In the genomic region with DNA sequence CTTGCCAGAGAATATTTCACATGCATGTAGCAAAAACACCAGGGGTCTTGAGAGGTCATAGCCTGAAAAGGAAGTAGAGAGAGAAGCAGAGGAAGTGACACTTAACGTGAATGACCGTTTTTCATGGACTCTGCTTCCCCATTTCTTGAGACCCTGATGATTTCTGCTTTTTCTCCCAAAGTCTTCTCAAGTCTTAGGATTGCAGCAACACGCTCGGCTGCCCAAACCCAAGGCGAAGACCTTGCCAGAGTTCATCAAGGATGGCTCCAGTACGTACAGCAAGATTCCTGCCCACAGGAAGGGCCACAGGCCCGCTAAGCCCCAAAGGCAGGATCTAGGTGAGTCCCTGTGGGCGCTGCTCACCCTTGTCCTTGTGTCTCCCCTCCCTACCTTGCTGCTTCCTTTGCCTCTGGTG, we compare ENCODE assay signal across 10 cellular contexts. TPM values are rescaled to one million over a fixed set of nuclear protein-coding genes. Genes with fewer than 3 reads are reported as not detected.
DNase-seq lines count a peak whose midpoint lies in the region; ATAC-seq and TF ChIP-seq lines count a peak whose summit lies in the region.
"Had no signal": no experiment of that assay in that cellular context is flagged by ENCODE, and none has a peak within 500 bp of the region (broad histone marks: within the 10 kb centered on the region; RNA-seq: fewer than 3 reads in every experiment).

No MANE protein-coding gene starts in this region.

- peak overlapping the region in 1 of 8 donors; percentile 61 for H3K4me3 ChIP-seq in spleen

- no peaks in the 10 kb centered on the region for H3K27me3 ChIP-seq in spleen (replicated peaks in 1 of 7)

- no peaks in the 10 kb centered on the region for H3K9me3 ChIP-seq in spleen

- peak overlapping the region; percentile 51 to 97 (median 92) for H3K27ac ChIP-seq in spleen

- peaks cover 18 to 96% (median 78%) of the 10 kb centered on the region in 6 donors for H3K4me1 ChIP-seq in spleen

- ATAC-seq in left ventricle myocardium superior (peak; percentile 62), GM21515 (IDR thresholded peaks at IDR 0.05; ENCODE audit: unreplicated experiment) (no peak), GM21717 (IDR thresholded peaks at IDR 0.05; ENCODE audit: unreplicated experiment) (no peak)

- in situ Hi-C loops in KBM-7 (cut with MboI; ENCODE audit: low pct_unique_long_range_greater_than_20kb, low sequenced_read_pairs) = no loop called here
- in situ Hi-C loops in GM13976 (cut with MboI; ENCODE audit: low sequenced_read_pairs, unreplicated experiment) = no loop called here

- intact Hi-C loops in left ventricle myocardium superior (cut with micrococcal nuclease) = no loop called here
- intact Hi-C loops in spleen (cut with DNase I; ENCODE audit: low total_unique reads) = no loop called here

- no peak for TF ChIP-seq POLR2A in spleen (IDR thresholded peaks at IDR 0.05)

- 37 to 66% (median 53%) methylated on average over 8 of the region's 8 CpGs for WGBS in spleen, 5 donors

- DNase-seq in KBM-7 (peak; percentile 91), SKM-1 treated with dmso at 0.1 percent for 144 hours (lab: John Stamatoyannopoulos, UW; ENCODE audit: unreplicated experiment) (peak; percentile 96), left ventricle myocardium superior (no peak), spleen (peak; percentile 81), GM13976 (ENCODE audit: low spot score) (no peak)
- DNase-seq in stimulated activated CD4-positive, alpha-beta T cell treated with anti-CD3 and anti-CD28 coated beads, Interleukin-1b, Interleukin-23, amount 100 ng/mL, for 48 hours = no peak
- DNase-seq: effector memory CD4-positive, alpha-beta T cell; NCI-H226 had no signal

- TF ChIP-seq CTCF in spleen (IDR thresholded peaks at IDR 0.05 in 8 of 11, conservative IDR thresholded peaks at IDR 0.05 in 3 of 11) (no peak), GM13976 (IDR thresholded peaks at IDR 0.05; ENCODE audit: borderline replicate concordance, control extremely low read depth, extremely low read depth, insufficient read depth, missing control alignments) (no peak)

- peaks cover 0 to 98% (median 45%) of the 10 kb centered on the region in 6 donors for H3K36me3 ChIP-seq in spleen

RNA-seq across cellular contexts. Expression of gene THEMIS2, which starts 12.8 kb away (rescaled TPM):
- 5.7 TPM for total RNA-seq in left ventricle myocardium superior
- total RNA-seq in spleen = 100 to 1,000 TPM; 166 to 433 (median 273) TPM
- 100 to 1,000 TPM in 1 of 3 donors, 10 to 100 TPM in 2; 82.4 to 122 (median 88.8) TPM for polyA plus RNA-seq in spleen

RNA-seq across cellular contexts. Expression of gene RPA2, which starts 29.3 kb away (rescaled TPM):
- total RNA-seq in left ventricle myocardium superior (25.5 TPM), spleen (10 to 100 TPM; 32.2 to 49.1 (median 38.1) TPM)
- polyA plus RNA-seq in spleen = 10 to 100 TPM; 47.5 to 61.8 (median 60.9) TPM

RNA-seq across cellular contexts. Expression of gene SMPDL3B, which starts 49.7 kb away (rescaled TPM):
- total RNA-seq in left ventricle myocardium superior (not detected), spleen (1 to 10 TPM in 6 of 7 donors, under 1 TPM in 1; 0.46 to 2.5 (median 1.4) TPM)
- under 1 TPM in 2 of 3 donors, not detected in 1; 0.13 to 0.21 TPM for polyA plus RNA-seq in spleen

RNA-seq across cellular contexts. Expression of gene PPP1R8, which starts 54.5 kb away (rescaled TPM):
- total RNA-seq in left ventricle myocardium superior = 25.8 TPM
- total RNA-seq in spleen = 10 to 100 TPM; 24.7 to 39.1 (median 30.1) TPM
- polyA plus RNA-seq in spleen = 10 to 100 TPM; 22.5 to 33.8 (median 29.1) TPM

Comparison
In these comparisons a context has a peak if more than half of its experiments do, and no peak if none do; other contexts are left out.
1. DNase-seq: peak in KBM-7 (single experiment), SKM-1 treated with dmso at 0.1 percent for 144 hours (single experiment) and spleen (single experiment); none in left ventricle myocardium superior (single experiment), stimulated activated CD4-positive, alpha-beta T cell treated with anti-CD3 and anti-CD28 coated beads, Interleukin-1b, Interleukin-23, amount 100 ng/mL, for 48 hours (single experiment) and GM13976 (single experiment).
2. RNA of gene THEMIS2, which starts 12.8 kb away (total RNA-seq): 166 to 433 TPM in spleen; 5.7 TPM in left ventricle myocardium superior (single experiment); every median in the first group is over 10 times any median in the second.